8 cellular contexts compared by ENCODE assay signal in the genomic region with DNA sequence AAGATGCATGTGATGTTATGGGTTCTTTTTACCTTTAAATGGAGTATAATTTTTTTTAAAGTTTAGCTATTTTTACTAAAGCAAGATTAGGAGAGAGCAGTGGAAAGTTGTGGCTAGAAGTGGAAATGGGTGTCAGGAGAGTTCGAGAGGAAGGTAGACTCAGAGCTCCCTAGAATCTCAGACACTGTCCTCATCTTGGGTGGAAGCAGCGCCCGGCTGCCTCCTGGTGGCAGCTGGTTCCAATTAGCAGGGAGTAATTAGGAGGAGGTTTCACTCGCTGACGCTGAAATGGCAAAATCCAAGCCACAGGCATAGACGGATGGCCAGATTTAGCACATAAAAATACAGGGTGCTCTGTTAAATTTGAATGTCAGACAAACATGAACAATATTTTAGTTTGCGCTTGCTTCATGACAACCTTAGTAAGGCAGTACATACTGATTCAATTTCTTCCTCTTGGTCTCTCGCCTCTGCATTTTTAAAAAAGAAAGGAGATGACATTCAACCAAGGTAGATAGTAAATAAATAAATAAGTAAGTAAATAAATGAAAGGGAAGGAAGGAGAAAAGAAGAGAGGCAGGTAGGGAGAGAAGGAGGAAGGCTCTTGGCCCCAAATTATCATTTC. TPM values are rescaled to one million over a fixed set of nuclear protein-coding genes. Genes with fewer than 3 reads are reported as not detected.
A peak's percentile ranks its signal among the peaks of the same experiment; 100 is the strongest.
DNase-seq lines count a peak whose midpoint lies in the region; ATAC-seq and TF ChIP-seq lines count a peak whose summit lies in the region.

No MANE protein-coding gene starts in this region.

- H4K20me1 ChIP-seq in hepatocyte (ENCODE audit: insufficient read depth, poor library complexity, severe bottlenecking) = no peaks in the 10 kb centered on the region

- in situ Hi-C loops in gastrocnemius medialis (cut with MboI; ENCODE audit: low sequenced_read_pairs in 4 of 4) = no loop called here

- DNase-seq in SKM-1 treated with dmso at 0.1 percent for 144 hours (lab: John Stamatoyannopoulos, UW; ENCODE audit: unreplicated experiment) = peak; percentile 54
- no peak for DNase-seq in SKM-1 (lab: John Stamatoyannopoulos, UW; ENCODE audit: unreplicated experiment)
- peak; percentile 73 for DNase-seq in OCI-M1 (lab: John Stamatoyannopoulos, UW)
- DNase-seq in ascending aorta (ENCODE audit: low spot score in 2 of 2) = peak in 1 of 2 donors; percentile 83
- DNase-seq in hepatocyte (ENCODE audit: low spot score) = peak; percentile 83
- DNase-seq in gastrocnemius medialis = peak in 1 of 2 donors; percentile 14
- no peak for DNase-seq in OCI-M2 (lab: John Stamatoyannopoulos, UW; ENCODE audit: unreplicated experiment)

- no peaks in the 10 kb centered on the region for H3K4me1 ChIP-seq in ascending aorta
- H3K4me1 ChIP-seq in hepatocyte (ENCODE audit: insufficient read depth) = peaks cover 9% of the 10 kb centered on the region
- peaks cover 3 to 8% of the 10 kb centered on the region in 2 donors for H3K4me1 ChIP-seq in gastrocnemius medialis

- H3K36me3 ChIP-seq in ascending aorta (no peaks in the 10 kb centered on the region), hepatocyte (replicated peaks; ENCODE audit: insufficient read depth, low read depth) (no peaks in the 10 kb centered on the region), gastrocnemius medialis (no peaks in the 10 kb centered on the region)

- no peaks in the 10 kb centered on the region for H3K27me3 ChIP-seq in ascending aorta
- H3K27me3 ChIP-seq in hepatocyte = no peaks in the 10 kb centered on the region
- no peaks in the 10 kb centered on the region for H3K27me3 ChIP-seq in gastrocnemius medialis

- ATAC-seq in HG03432 (IDR thresholded peaks at IDR 0.05; ENCODE audit: unreplicated experiment) = peak; percentile 76
- ATAC-seq in gastrocnemius medialis = peak; percentile 69 to 70

- H3K9me3 ChIP-seq in ascending aorta = no peaks in the 10 kb centered on the region
- H3K9me3 ChIP-seq in hepatocyte (ENCODE audit: low read depth) = no peaks in the 10 kb centered on the region
- H3K9me3 ChIP-seq in gastrocnemius medialis = no peaks in the 10 kb centered on the region

- H2AFZ ChIP-seq in hepatocyte = peak overlapping the region; percentile 5

- peak; percentile 50 to 82 (median 67) for TF ChIP-seq CTCF in ascending aorta (IDR thresholded peaks at IDR 0.05)
- peak; percentile 85 for TF ChIP-seq CTCF in hepatocyte (IDR thresholded peaks at IDR 0.05; ENCODE audit: poor library complexity)
- peak in 4 of 5 experiments; percentile 6 to 68 (median 54) for TF ChIP-seq CTCF in gastrocnemius medialis (IDR thresholded peaks at IDR 0.05 in 4 of 5, conservative IDR thresholded peaks at IDR 0.05 in 1 of 5)

- H3K79me2 ChIP-seq in hepatocyte = no peaks in the 10 kb centered on the region

- peak overlapping the region in 1 of 2 donors; percentile 20 for H3K27ac ChIP-seq in ascending aorta
- no peak overlapping the region for H3K27ac ChIP-seq in hepatocyte
- H3K27ac ChIP-seq in gastrocnemius medialis = no peak overlapping the region

- intact Hi-C loops in ascending aorta (cut with DNase I) (loop anchor here (1.0 to 10.0 kb wide), 3 partner anchors 57 to 271 kb away; partner anchors contain the start of gene FRA10AC1), gastrocnemius medialis (cut with DNase I; ENCODE audit: low total_unique reads) (loop anchor here (1.0 to 2.0 kb wide), 2 partner anchors 71 to 114 kb away; partner anchors contain the start of gene FRA10AC1)

- no peak for TF ChIP-seq POLR2A in gastrocnemius medialis (IDR thresholded peaks at IDR 0.05)

- H3K4me3 ChIP-seq in ascending aorta = peak overlapping the region in 1 of 2 donors; percentile 44
- H3K4me3 ChIP-seq in hepatocyte = no peak overlapping the region
- peak overlapping the region in 1 of 4 donors; percentile 9 for H3K4me3 ChIP-seq in gastrocnemius medialis

- H3K9me2 ChIP-seq in hepatocyte (replicated peaks; ENCODE audit: insufficient read depth) = no peaks in the 10 kb centered on the region

- WGBS in hepatocyte (ENCODE audit: low lambda C conversion rate, missing lambda C conversion rate) = 13% methylated on average over 8 of the region's 8 CpGs

- H3K4me2 ChIP-seq in hepatocyte = peak overlapping the region; percentile 47

RNA-seq across cellular contexts. Expression of gene LGI1, which starts 58.5 kb away (rescaled TPM):
- total RNA-seq in ascending aorta (not detected), hepatocyte (0.60 and 2.6 TPM in 2 replicates), gastrocnemius medialis (10 to 100 TPM in 1 of 4 donors, under 1 TPM in 1, not detected in 2; 0.33 to 12.6 TPM)
- polyA plus RNA-seq in hepatocyte = 0.21 and 0.56 TPM in 2 replicates

Comparison
In these comparisons a context has a peak if more than half of its experiments do, and no peak if none do; other contexts are left out.
1. DNase-seq: peak in SKM-1 treated with dmso at 0.1 percent for 144 hours (single experiment), OCI-M1 (single experiment) and hepatocyte (single experiment); none in SKM-1 (single experiment) and OCI-M2 (single experiment).
2. Peak in every context shown above with its lines, with median percentiles within 50 percentile points of each other: CTCF ChIP-seq.